Comparison of ENCODE assay signal across 20 cellular contexts in the genomic region with DNA sequence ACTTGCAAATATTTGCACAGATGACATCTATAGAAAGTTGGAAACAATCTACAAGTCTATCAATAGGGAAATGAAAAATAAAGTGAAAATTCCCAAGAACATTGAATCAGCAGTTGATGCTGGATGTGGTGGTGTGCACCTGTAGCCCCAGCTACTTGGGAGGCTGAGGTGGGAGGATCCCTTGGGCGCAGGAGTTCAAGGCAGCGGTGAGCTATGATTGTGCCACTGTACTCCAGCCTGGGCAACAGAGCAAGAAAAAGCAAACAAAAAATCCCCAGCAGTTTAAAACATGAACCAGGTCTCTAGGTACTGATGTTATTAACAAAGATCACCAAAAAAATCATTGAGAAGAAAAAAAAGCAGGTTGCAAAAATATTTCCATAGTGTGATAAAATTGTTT. TPM values are rescaled to one million over a fixed set of nuclear protein-coding genes. Genes with fewer than 3 reads are reported as not detected.
DNase-seq lines count a peak whose midpoint lies in the region; ATAC-seq and TF ChIP-seq lines count a peak whose summit lies in the region.
"Had no signal": no experiment of that assay in that cellular context is flagged by ENCODE, and none has a peak within 500 bp of the region (broad histone marks: within the 10 kb centered on the region; RNA-seq: fewer than 3 reads in every experiment).

No MANE protein-coding gene starts in this region.

- CTCF ChIA-PET in activated CD4-positive, alpha-beta T cell treated with anti-CD3 and anti-CD28 coated beads, Interleukin-2, amount 10 ng/mL, durations not matched to agents 7 days and 5 days (lab: Charles Lee): interaction anchor here (2.0 kb wide), 1 partner anchor 25 kb away, joined by 4 read pairs; no protein-coding TSS in a partner anchor

- peaks cover 24% of the 10 kb centered on the region for H3K36me3 Mint-ChIP-seq in activated CD4-positive, alpha-beta T cell treated with anti-CD3 and anti-CD28 coated beads, Interleukin-2, amount 10 ng/mL, durations not matched to agents 7 days and 5 days (ENCODE audit: low read depth)
- H3K36me3 Mint-ChIP-seq in natural killer cell treated with Interleukin-12 subunit alpha and Interleukin-12 subunit beta and Interleukin-15 and Interleukin-18, amount 100 ng/mL, for 72 hours: no peaks in the 10 kb centered on the region
- no peaks in the 10 kb centered on the region for H3K36me3 Mint-ChIP-seq in natural killer cell
- H3K36me3 Mint-ChIP-seq in activated T-helper 2 cell treated with anti-CD3 and anti-CD28 coated beads, Interferon-gamma antibody, Interleukin-2, Interleukin-4, amounts not matched to agents 10 μg/mL and 5 μg/mL and 100 μg/mL, durations not matched to agents 14 hours and 24 hours and 36 hours (ENCODE audit: low read depth): peaks cover 42% of the 10 kb centered on the region
- peaks cover 91% of the 10 kb centered on the region for H3K36me3 Mint-ChIP-seq in stimulated activated effector memory CD8-positive, alpha-beta T cell treated with anti-CD3 and anti-CD28 coated beads, Interleukin-12 subunit alpha, Interleukin-12 subunit beta, amount 100 ng/mL, for 72 hours

- intact Hi-C loops in natural killer cell (cut with micrococcal nuclease): no loop called here
- intact Hi-C loops in activated T-helper 2 cell treated with anti-CD3 and anti-CD28 coated beads, Interferon-gamma antibody, Interleukin-2, Interleukin-4, amounts not matched to agents 10 μg/mL and 5 μg/mL and 100 μg/mL, durations not matched to agents 14 hours and 24 hours and 36 hours (cut with micrococcal nuclease): loop anchor here (10.0 kb wide), 1 partner anchor 528 kb away; the partner anchor contains the start of gene PPP4R1

- POLR2A ChIA-PET in activated CD4-positive, alpha-beta T cell treated with anti-CD3 and anti-CD28 coated beads, Interleukin-2, amount 10 ng/mL, durations not matched to agents 7 days and 5 days (lab: Charles Lee): no interaction called here

- peaks cover 7% of the 10 kb centered on the region for H3K9me3 Mint-ChIP-seq in activated CD4-positive, alpha-beta T cell treated with anti-CD3 and anti-CD28 coated beads, Interleukin-2, amount 10 ng/mL, durations not matched to agents 7 days and 5 days
- no peaks in the 10 kb centered on the region for H3K9me3 Mint-ChIP-seq in natural killer cell treated with Interleukin-12 subunit alpha and Interleukin-12 subunit beta and Interleukin-15 and Interleukin-18, amount 100 ng/mL, for 72 hours
- no peaks in the 10 kb centered on the region for H3K9me3 Mint-ChIP-seq in natural killer cell
- H3K9me3 Mint-ChIP-seq in activated T-helper 2 cell treated with anti-CD3 and anti-CD28 coated beads, Interferon-gamma antibody, Interleukin-2, Interleukin-4, amounts not matched to agents 10 μg/mL and 5 μg/mL and 100 μg/mL, durations not matched to agents 14 hours and 24 hours and 36 hours: peaks cover 15% of the 10 kb centered on the region
- H3K9me3 Mint-ChIP-seq in stimulated activated effector memory CD8-positive, alpha-beta T cell treated with anti-CD3 and anti-CD28 coated beads, Interleukin-12 subunit alpha, Interleukin-12 subunit beta, amount 100 ng/mL, for 72 hours: no peaks in the 10 kb centered on the region
- H3K9me3 Mint-ChIP-seq: H9, HFFc6 had no signal

- peak overlapping the region; percentile 50 for H3K27ac Mint-ChIP-seq in activated CD4-positive, alpha-beta T cell treated with anti-CD3 and anti-CD28 coated beads, Interleukin-2, amount 10 ng/mL, durations not matched to agents 7 days and 5 days
- peak overlapping the region; percentile 72 to 100 for H3K27ac Mint-ChIP-seq in natural killer cell treated with Interleukin-12 subunit alpha and Interleukin-12 subunit beta and Interleukin-15 and Interleukin-18, amount 100 ng/mL, for 72 hours
- no peak overlapping the region for H3K27ac Mint-ChIP-seq in natural killer cell
- peak overlapping the region; percentile 67 for H3K27ac Mint-ChIP-seq in activated T-helper 2 cell treated with anti-CD3 and anti-CD28 coated beads, Interferon-gamma antibody, Interleukin-2, Interleukin-4, amounts not matched to agents 10 μg/mL and 5 μg/mL and 100 μg/mL, durations not matched to agents 14 hours and 24 hours and 36 hours
- peak overlapping the region; percentile 79 for H3K27ac Mint-ChIP-seq in stimulated activated effector memory CD8-positive, alpha-beta T cell treated with anti-CD3 and anti-CD28 coated beads, Interleukin-12 subunit alpha, Interleukin-12 subunit beta, amount 100 ng/mL, for 72 hours
- H3K27ac Mint-ChIP-seq: H9, HFFc6 had no signal

- peaks cover 80% of the 10 kb centered on the region for H3K4me1 Mint-ChIP-seq in activated CD4-positive, alpha-beta T cell treated with anti-CD3 and anti-CD28 coated beads, Interleukin-2, amount 10 ng/mL, durations not matched to agents 7 days and 5 days
- peaks cover 46 to 66% of the 10 kb centered on the region in 2 donors for H3K4me1 Mint-ChIP-seq in natural killer cell treated with Interleukin-12 subunit alpha and Interleukin-12 subunit beta and Interleukin-15 and Interleukin-18, amount 100 ng/mL, for 72 hours (ENCODE audit: low read depth in 2 of 2)
- peaks cover 18% of the 10 kb centered on the region in 2 donors for H3K4me1 Mint-ChIP-seq in natural killer cell
- H3K4me1 Mint-ChIP-seq in activated T-helper 2 cell treated with anti-CD3 and anti-CD28 coated beads, Interferon-gamma antibody, Interleukin-2, Interleukin-4, amounts not matched to agents 10 μg/mL and 5 μg/mL and 100 μg/mL, durations not matched to agents 14 hours and 24 hours and 36 hours (ENCODE audit: low read depth): peaks cover 59% of the 10 kb centered on the region
- peaks cover 64% of the 10 kb centered on the region for H3K4me1 Mint-ChIP-seq in stimulated activated effector memory CD8-positive, alpha-beta T cell treated with anti-CD3 and anti-CD28 coated beads, Interleukin-12 subunit alpha, Interleukin-12 subunit beta, amount 100 ng/mL, for 72 hours
- H3K4me1 Mint-ChIP-seq: H9 had no signal

- no peak for ATAC-seq in natural killer cell treated with Interleukin-12 subunit alpha and Interleukin-12 subunit beta and Interleukin-15 and Interleukin-18, amount 100 ng/mL, for 72 hours
- ATAC-seq in natural killer cell: no peak
- no peak for ATAC-seq in stimulated activated effector memory CD8-positive, alpha-beta T cell treated with anti-CD3 and anti-CD28 coated beads, Interleukin-12 subunit alpha, Interleukin-12 subunit beta, amount 100 ng/mL, for 72 hours

- H3K4me3 Mint-ChIP-seq in activated CD4-positive, alpha-beta T cell treated with anti-CD3 and anti-CD28 coated beads, Interleukin-2, amount 10 ng/mL, durations not matched to agents 7 days and 5 days: no peak overlapping the region
- peak overlapping the region; percentile 25 for H3K4me3 Mint-ChIP-seq in natural killer cell treated with Interleukin-12 subunit alpha and Interleukin-12 subunit beta and Interleukin-15 and Interleukin-18, amount 100 ng/mL, for 72 hours
- no peak overlapping the region for H3K4me3 Mint-ChIP-seq in natural killer cell
- peak overlapping the region; percentile 16 for H3K4me3 Mint-ChIP-seq in activated T-helper 2 cell treated with anti-CD3 and anti-CD28 coated beads, Interferon-gamma antibody, Interleukin-2, Interleukin-4, amounts not matched to agents 10 μg/mL and 5 μg/mL and 100 μg/mL, durations not matched to agents 14 hours and 24 hours and 36 hours (ENCODE audit: low read depth)
- H3K4me3 Mint-ChIP-seq in stimulated activated effector memory CD8-positive, alpha-beta T cell treated with anti-CD3 and anti-CD28 coated beads, Interleukin-12 subunit alpha, Interleukin-12 subunit beta, amount 100 ng/mL, for 72 hours: peak overlapping the region; percentile 92
- H3K4me3 Mint-ChIP-seq: H9, HFFc6 had no signal

- TF ChIP-seq CTCF in natural killer cell (IDR thresholded peaks at IDR 0.05): no peak

- DNase-seq in activated CD4-positive, alpha-beta T cell treated with anti-CD3 and anti-CD28 coated beads, Interleukin-2, amount 10 ng/mL, durations not matched to agents 7 days and 5 days: no peak
- no peak for DNase-seq in activated CD4-positive, alpha-beta T cell treated with anti-CD3 and anti-CD28 coated beads, Interleukin-2, amount 50 U/mL, for 1 hour
- DNase-seq in natural killer cell treated with Interleukin-12 subunit alpha and Interleukin-12 subunit beta and Interleukin-15 and Interleukin-18, amount 100 ng/mL, for 72 hours (ENCODE audit: low spot score): no peak
- DNase-seq in natural killer cell (no peak), NCI-H1930 (lab: John Stamatoyannopoulos, UW) (no peak), NCI-H146 treated with DMSO at 0.1 percent for 48 hours (lab: John Stamatoyannopoulos, UW; ENCODE audit: unreplicated experiment) (no peak)
- no peak for DNase-seq in activated T-helper 2 cell treated with anti-CD3 and anti-CD28 coated beads, Interferon-gamma antibody, Interleukin-2, Interleukin-4, amounts not matched to agents 10 μg/mL and 5 μg/mL and 100 μg/mL, durations not matched to agents 14 hours and 24 hours and 36 hours (ENCODE audit: low spot score)
- no peak for DNase-seq in stimulated activated effector memory CD8-positive, alpha-beta T cell treated with anti-CD3 and anti-CD28 coated beads, Interleukin-12 subunit alpha, Interleukin-12 subunit beta, amount 100 ng/mL, for 72 hours (ENCODE audit: low spot score in 2 of 2)
- DNase-seq: AML-193, C1 segment of cervical spinal cord, GM23248, H9, HFFc6, IMR-90, NCI-H1105, NCI-H1694, NCI-H2081 treated with DMSO at 0.1 percent for 48 hours, NCI-H2171 treated with DMSO at 0.1 percent for 48 hours, NCI-H524 treated with DMSO at 0.1 percent for 48 hours, Peyer's patch had no signal

- H3K27me3 Mint-ChIP-seq in activated CD4-positive, alpha-beta T cell treated with anti-CD3 and anti-CD28 coated beads, Interleukin-2, amount 10 ng/mL, durations not matched to agents 7 days and 5 days: no peaks in the 10 kb centered on the region
- no peaks in the 10 kb centered on the region for H3K27me3 Mint-ChIP-seq in natural killer cell treated with Interleukin-12 subunit alpha and Interleukin-12 subunit beta and Interleukin-15 and Interleukin-18, amount 100 ng/mL, for 72 hours
- H3K27me3 Mint-ChIP-seq in natural killer cell (ENCODE audit: low read depth in 2 of 2): peaks cover 0 to 3% of the 10 kb centered on the region in 2 donors
- H3K27me3 Mint-ChIP-seq in activated T-helper 2 cell treated with anti-CD3 and anti-CD28 coated beads, Interferon-gamma antibody, Interleukin-2, Interleukin-4, amounts not matched to agents 10 μg/mL and 5 μg/mL and 100 μg/mL, durations not matched to agents 14 hours and 24 hours and 36 hours (ENCODE audit: low read depth): no peaks in the 10 kb centered on the region

RNA-seq across cellular contexts. Expression of gene NDUFV2, which starts 15.4 kb away (rescaled TPM):
- total RNA-seq in activated CD4-positive, alpha-beta T cell treated with anti-CD3 and anti-CD28 coated beads, Interleukin-2, amount 10 ng/mL, durations not matched to agents 7 days and 5 days: 100 to 1,000 TPM; 177 to 185 TPM
- 100 to 1,000 TPM; 276 to 295 TPM for total RNA-seq in natural killer cell treated with Interleukin-12 subunit alpha and Interleukin-12 subunit beta and Interleukin-15 and Interleukin-18, amount 100 ng/mL, for 72 hours
- total RNA-seq in natural killer cell: 100 to 1,000 TPM; 137 to 188 (median 154) TPM
- 329 and 341 TPM in 2 replicates for total RNA-seq in activated T-helper 2 cell treated with anti-CD3 and anti-CD28 coated beads, Interferon-gamma antibody, Interleukin-2, Interleukin-4, amounts not matched to agents 10 μg/mL and 5 μg/mL and 100 μg/mL, durations not matched to agents 14 hours and 24 hours and 36 hours

RNA-seq across cellular contexts. Expression of gene ANKRD12, which starts 49.4 kb away (rescaled TPM):
- 100 to 1,000 TPM in 1 of 2 experiments, 10 to 100 TPM in 1; 79.4 to 107 TPM for total RNA-seq in activated CD4-positive, alpha-beta T cell treated with anti-CD3 and anti-CD28 coated beads, Interleukin-2, amount 10 ng/mL, durations not matched to agents 7 days and 5 days
- total RNA-seq in natural killer cell treated with Interleukin-12 subunit alpha and Interleukin-12 subunit beta and Interleukin-15 and Interleukin-18, amount 100 ng/mL, for 72 hours: 100 to 1,000 TPM; 133 to 174 TPM
- 100 to 1,000 TPM; 136 to 148 (median 141) TPM for total RNA-seq in natural killer cell
- total RNA-seq in activated T-helper 2 cell treated with anti-CD3 and anti-CD28 coated beads, Interferon-gamma antibody, Interleukin-2, Interleukin-4, amounts not matched to agents 10 μg/mL and 5 μg/mL and 100 μg/mL, durations not matched to agents 14 hours and 24 hours and 36 hours: 66.0 and 68.7 TPM in 2 replicates

Comparison
In these comparisons a context has a peak if more than half of its experiments do, and no peak if none do; other contexts are left out.
1. H3K27ac Mint-ChIP-seq: peak in activated CD4-positive, alpha-beta T cell treated with anti-CD3 and anti-CD28 coated beads, Interleukin-2, amount 10 ng/mL, durations not matched to agents 7 days and 5 days (single experiment), natural killer cell treated with Interleukin-12 subunit alpha and Interleukin-12 subunit beta and Interleukin-15 and Interleukin-18, amount 100 ng/mL, for 72 hours (2 of 2), activated T-helper 2 cell treated with anti-CD3 and anti-CD28 coated beads, Interferon-gamma antibody, Interleukin-2, Interleukin-4, amounts not matched to agents 10 μg/mL and 5 μg/mL and 100 μg/mL, durations not matched to agents 14 hours and 24 hours and 36 hours (single experiment) and stimulated activated effector memory CD8-positive, alpha-beta T cell treated with anti-CD3 and anti-CD28 coated beads, Interleukin-12 subunit alpha, Interleukin-12 subunit beta, amount 100 ng/mL, for 72 hours (single experiment); none in natural killer cell (0 of 2).
2. H3K4me3 Mint-ChIP-seq: peak in natural killer cell treated with Interleukin-12 subunit alpha and Interleukin-12 subunit beta and Interleukin-15 and Interleukin-18, amount 100 ng/mL, for 72 hours (single experiment), activated T-helper 2 cell treated with anti-CD3 and anti-CD28 coated beads, Interferon-gamma antibody, Interleukin-2, Interleukin-4, amounts not matched to agents 10 μg/mL and 5 μg/mL and 100 μg/mL, durations not matched to agents 14 hours and 24 hours and 36 hours (single experiment) and stimulated activated effector memory CD8-positive, alpha-beta T cell treated with anti-CD3 and anti-CD28 coated beads, Interleukin-12 subunit alpha, Interleukin-12 subunit beta, amount 100 ng/mL, for 72 hours (single experiment); none in activated CD4-positive, alpha-beta T cell treated with anti-CD3 and anti-CD28 coated beads, Interleukin-2, amount 10 ng/mL, durations not matched to agents 7 days and 5 days (single experiment) and natural killer cell (single experiment).